8 cellular contexts compared by ENCODE assay signal in genomic region chr14:55580401-55581010, GRCh38. TPM values are rescaled to one million over a fixed set of nuclear protein-coding genes. Genes with fewer than 3 reads are reported as not detected.
DNase-seq lines count a peak whose midpoint lies in the region; ATAC-seq, FAIRE-seq and TF ChIP-seq lines count a peak whose summit lies in the region.

No MANE protein-coding gene starts in this region.

- no peak for FAIRE-seq in HepG2 (lab: Jason Lieb, UNC)

- no peak overlapping the region for H2AFZ ChIP-seq in HepG2 (ENCODE audit: low read length)

- H3K36me3 ChIP-seq in BLaER1: peaks cover 17% of the 10 kb centered on the region
- H3K36me3 ChIP-seq in HepG2 (replicated peaks in 1 of 2; ENCODE audit: control insufficient read depth in 1 of 2, insufficient read depth in 2 of 2, low read length in 2 of 2): peaks cover 0 to 2% of the 10 kb centered on the region in 2 experiments; a peak in 2 of 5 replicates

- peak overlapping the region; percentile 87 for H3K4me2 ChIP-seq in BLaER1
- H3K4me2 ChIP-seq in HepG2 (ENCODE audit: low read depth, low read length): peak overlapping the region; percentile 88

- in situ Hi-C loops in HepG2 (cut with HindIII; ENCODE audit: extremely low pct_ligation_motif_present, low pct_unique_long_range_greater_than_20kb): no loop called here

- WGBS in HepG2 (ENCODE audit: low lambda C conversion rate): 0% methylated on average over 2 of the region's 76 CpGs

- no peaks in the 10 kb centered on the region for H3K27me3 ChIP-seq in BLaER1
- no peaks in the 10 kb centered on the region; a peak in 1 of 5 replicates for H3K27me3 ChIP-seq in HepG2 (ENCODE audit: control insufficient read depth in 1 of 2, insufficient read depth in 2 of 2, low read length in 2 of 2)

- H3K4me3 ChIP-seq in BLaER1 (peak overlapping the region; percentile 96), HepG2 (replicated peaks in 1 of 3; ENCODE audit: insufficient read depth in 1 of 3, low read depth in 2 of 3, low read length in 3 of 3) (peak overlapping the region; percentile 92 to 98 (median 98))

- peaks cover 37% of the 10 kb centered on the region for H3K4me1 Mint-ChIP-seq in activated B cell treated with CpG ODN at 0.5 μM for 24 hours

- DNase-seq in activated B cell treated with CpG ODN at 0.5 μM for 24 hours (peak; percentile 67), cerebellum (ENCODE audit: low spot score) (peak; percentile 41), HepG2 (ENCODE audit: low spot score) (no peak), NCI-H1930 (lab: John Stamatoyannopoulos, UW) (no peak)
- DNase-seq in stimulated activated CD4-positive, alpha-beta T cell treated with anti-CD3 and anti-CD28 coated beads, Interleukin-4, amount 100 ng/mL, for 4 hours: peak; percentile 25 to 52

- TF ChIP-seq EP300 in HepG2 (IDR thresholded peaks at IDR 0.05; ENCODE audit: low read depth in 2 of 2, low read length in 2 of 2): no peak
- TF ChIP-seq EP300 in HepG2 (CRISPR knock-in tag; IDR thresholded peaks at IDR 0.05; ENCODE audit: borderline replicate concordance): no peak

- TF ChIP-seq CTCF in activated B cell treated with CpG ODN at 0.5 μM for 24 hours (IDR thresholded peaks at IDR 0.05) (no peak), HepG2 (CRISPR knock-in tag; IDR thresholded peaks at IDR 0.05) (no peak)

- H3K79me2 ChIP-seq in HepG2 (ENCODE audit: insufficient read depth, low read length): peaks cover 54% of the 10 kb centered on the region

- CTCF ChIA-PET in activated B cell treated with CpG ODN at 0.5 μM for 24 hours (lab: Charles Lee) (interaction anchor here (1.5 kb wide), 1 partner anchor 134 kb away, joined by 4 read pairs; no protein-coding TSS in a partner anchor), HepG2 (lab: Yijun Ruan, JAX; ENCODE audit: low intra/inter-chr PET ratio, low total read pairs) (no interaction called here)

- peak overlapping the region; percentile 97 for H3K9ac ChIP-seq in BLaER1
- peak overlapping the region; percentile 89 for H3K9ac ChIP-seq in HepG2 (ENCODE audit: insufficient read depth, low read depth, low read length)

- peak overlapping the region; percentile 88 for H3K4me3 Mint-ChIP-seq in activated B cell treated with CpG ODN at 0.5 μM for 24 hours

- H3K27me3 Mint-ChIP-seq in activated B cell treated with CpG ODN at 0.5 μM for 24 hours: no peaks in the 10 kb centered on the region

- peak overlapping the region; percentile 97 for H3K27ac ChIP-seq in BLaER1
- H3K27ac ChIP-seq in HepG2 (ENCODE audit: extremely low read length, insufficient read depth, low read length): peak overlapping the region; percentile 86

- H3K9me3 Mint-ChIP-seq in activated B cell treated with CpG ODN at 0.5 μM for 24 hours: no peaks in the 10 kb centered on the region

- peak overlapping the region; percentile 82 for H3K27ac Mint-ChIP-seq in activated B cell treated with CpG ODN at 0.5 μM for 24 hours

- H3K4me1 ChIP-seq in BLaER1 (peaks cover 47% of the 10 kb centered on the region), HepG2 (ENCODE audit: insufficient read depth, low read length) (peaks cover 51% of the 10 kb centered on the region)

- TF ChIP-seq POLR2A in HepG2 (IDR thresholded peaks at IDR 0.05; ENCODE audit: insufficient read depth in 1 of 2, low read depth in 2 of 2, low read length in 2 of 2): no peak

- TF ChIP-seq RAD21 in HepG2 (CRISPR knock-in tag; IDR thresholded peaks at IDR 0.05): 0 out of 2 replicates have a peak, but pooled peaks have one; percentile 6

- intact Hi-C loops in activated B cell treated with CpG ODN at 0.5 μM for 24 hours (cut with micrococcal nuclease) (loop anchor here (1.0 to 10.0 kb wide), 7 partner anchors 37 to 1812 kb away; partner anchors contain the start of genes AP5M1, EXOC5, FBXO34 and NAA30), HepG2 (cut with micrococcal nuclease; ENCODE audit: unreplicated experiment) (loop anchor here (1.0 to 10.0 kb wide), 3 partner anchors 19 to 306 kb away; partner anchors contain the start of gene FBXO34)

- H3K36me3 Mint-ChIP-seq in activated B cell treated with CpG ODN at 0.5 μM for 24 hours (ENCODE audit: low read depth): peaks cover 4% of the 10 kb centered on the region

- H4K20me1 ChIP-seq in BLaER1: peaks cover 51% of the 10 kb centered on the region
- peaks cover 44% of the 10 kb centered on the region for H4K20me1 ChIP-seq in HepG2 (ENCODE audit: insufficient read depth, low read length)

- no peaks in the 10 kb centered on the region for H3K9me3 ChIP-seq in BLaER1
- no peaks in the 10 kb centered on the region for H3K9me3 ChIP-seq in HepG2 (ENCODE audit: low read length)

- no TSS peak for BruUV-seq in HepG2 (replicated peaks; lab: Mats Ljungman, UMichigan)

- peak; percentile 61 for ATAC-seq in GM19397 (IDR thresholded peaks at IDR 0.05; ENCODE audit: unreplicated experiment)
- ATAC-seq in HG03520 (IDR thresholded peaks at IDR 0.05; ENCODE audit: unreplicated experiment): peak; percentile 34
- ATAC-seq in activated B cell treated with CpG ODN at 0.5 μM for 24 hours (ENCODE audit: low read depth): peak; percentile 51
- peak; percentile 58 for ATAC-seq in HepG2

- POLR2A ChIA-PET in activated B cell treated with CpG ODN at 0.5 μM for 24 hours (lab: Charles Lee): interaction anchor here (1.4 to 1.6 kb wide), 2 partner anchors 9 to 538 kb away, joined by 5 to 7 read pairs; partner anchors contain the start of gene PELI2
- POLR2A ChIA-PET in HepG2 (lab: Yijun Ruan, JAX): interaction anchor here (1.2 to 1.4 kb wide), 2 partner anchors 17 to 20 kb away, joined by 4 read pairs; no protein-coding TSS in a partner anchor

TF ChIP-seq in HepG2, 621 proteins besides CTCF, POLR2A, EP300 and RAD21 (continues in another document):
- TF ChIP-seq SNAPC5 (CRISPR knock-in tag; IDR thresholded peaks at IDR 0.05; ENCODE audit: borderline replicate concordance) (no peak), TOPORS (CRISPR knock-in tag; IDR thresholded peaks at IDR 0.05) (no peak), SMAD3 (CRISPR knock-in tag; IDR thresholded peaks at IDR 0.05) (no peak), HOXD1 (CRISPR knock-in tag; IDR thresholded peaks at IDR 0.05) (no peak; the same call in 1 of the 2 replicates), SOX5 (CRISPR knock-in tag; IDR thresholded peaks at IDR 0.05; ENCODE audit: borderline replicate concordance) (no peak), KAT7 (CRISPR knock-in tag; IDR thresholded peaks at IDR 0.05; ENCODE audit: borderline replicate concordance) (0 out of 2 replicates have a peak, but pooled peaks have one; percentile 29), HNRNPUL1 (IDR thresholded peaks at IDR 0.05; ENCODE audit: low read depth, low read length) (no peak), USF2 (IDR thresholded peaks at IDR 0.05; ENCODE audit: low read depth, low read length) (no peak), USF2 (CRISPR knock-in tag; IDR thresholded peaks at IDR 0.05; ENCODE audit: borderline replicate concordance) (no peak), SOX6 (IDR thresholded peaks at IDR 0.05) (no peak), SOX6 (CRISPR knock-in tag; IDR thresholded peaks at IDR 0.05) (no peak), NFYC (CRISPR knock-in tag; IDR thresholded peaks at IDR 0.05) (no peak), POGZ (CRISPR knock-in tag; IDR thresholded peaks at IDR 0.05) (no peak), ZNF772 (CRISPR knock-in tag; IDR thresholded peaks at IDR 0.05) (no peak), KMT2B (CRISPR knock-in tag; IDR thresholded peaks at IDR 0.05) (no peak), GABPB1 (CRISPR knock-in tag; IDR thresholded peaks at IDR 0.05) (peak; percentile 48; the same call in 1 of the 2 replicates)

RNA-seq across cellular contexts. Expression of gene KTN1, which starts 0.5 kb away (rescaled TPM):
- total RNA-seq in activated B cell treated with CpG ODN at 0.5 μM for 24 hours: 108 and 116 TPM in 2 replicates
- 88.5 TPM for total RNA-seq in cerebellum
- total RNA-seq in HepG2 (2016; rRNA removed; fragmentation: Illumina TruSeq; extraction: Trizol): 138 and 169 TPM in 2 replicates
- 28.3 and 35.6 TPM in 2 replicates for total RNA-seq in HepG2 (2016; cell fraction: cytosol; rRNA removed; fragmentation: Illumina TruSeq; extraction: Trizol; ENCODE audit: low read depth)
- 136 and 165 TPM in 2 replicates for total RNA-seq in HepG2 (2016; cell fraction: insoluble cytoplasmic fraction; rRNA removed; fragmentation: Illumina TruSeq; extraction: Trizol)
- total RNA-seq in HepG2 (2016; cell fraction: membrane; rRNA removed; fragmentation: Illumina TruSeq; extraction: Trizol): 68.6 and 81.8 TPM in 2 replicates
- total RNA-seq in HepG2 (2016; cell fraction: nucleus; rRNA removed; fragmentation: Illumina TruSeq; extraction: Trizol): 209 and 237 TPM in 2 replicates
- polyA plus RNA-seq in HepG2 (2011; rRNA removed): 43.3 and 60.6 TPM in 2 replicates
- 22.9 and 39.5 TPM in 2 replicates for polyA plus RNA-seq in HepG2 (2011; cell fraction: cytosol; rRNA removed)
- 36.7 and 39.6 TPM in 2 replicates for polyA plus RNA-seq in HepG2 (2011; cell fraction: nucleus; rRNA removed)
- 91.0 and 125 TPM in 2 replicates for polyA plus RNA-seq in HepG2 (2012)
- 12.0 and 13.7 TPM in 2 replicates for polyA plus RNA-seq in HepG2 (2016; cell fraction: cytosol; fragmentation: Illumina TruSeq; extraction: Trizol; ENCODE audit: low read depth)
- polyA plus RNA-seq in HepG2 (2016; cell fraction: insoluble cytoplasmic fraction; fragmentation: Illumina TruSeq; extraction: Trizol; ENCODE audit: low read depth): 100.0 and 102 TPM in 2 replicates
- 31.3 and 39.9 TPM in 2 replicates for polyA plus RNA-seq in HepG2 (2016; cell fraction: membrane; fragmentation: Illumina TruSeq; extraction: Trizol; ENCODE audit: low read depth)
- polyA plus RNA-seq in HepG2 (2016; cell fraction: nucleus; fragmentation: Illumina TruSeq; extraction: Trizol; ENCODE audit: insufficient read depth, low read depth): 225 and 226 TPM in 2 replicates
- polyA minus RNA-seq in HepG2 (2011; rRNA and poly(A)+ RNA removed; ENCODE audit: low replicate concordance): 12.2 and 19.3 TPM in 2 replicates
- 57.0 and 63.6 TPM in 2 replicates for polyA minus RNA-seq in HepG2 (2011; cell fraction: cytosol; rRNA and poly(A)+ RNA removed)
- 265 and 273 TPM in 2 replicates for polyA minus RNA-seq in HepG2 (2011; cell fraction: nucleus; rRNA and poly(A)+ RNA removed)

Comparison
In these comparisons a context has a peak if more than half of its experiments do, and no peak if none do; other contexts are left out.
1. DNase-seq: peak in activated B cell treated with CpG ODN at 0.5 μM for 24 hours (single experiment), cerebellum (single experiment) and stimulated activated CD4-positive, alpha-beta T cell treated with anti-CD3 and anti-CD28 coated beads, Interleukin-4, amount 100 ng/mL, for 4 hours (2 of 2); none in HepG2 (single experiment) and NCI-H1930 (0 of 2).
2. Peak in every context shown above with its lines, with median percentiles within 50 percentile points of each other: ATAC-seq.